In genomic region chr20:48931527-48932374, GRCh38 we compare ENCODE assay signal across 16 cellular contexts.
"Had no signal": no experiment of that assay in that cellular context is flagged by ENCODE, and none has a peak within 500 bp of the region (broad histone marks: within the 10 kb centered on the region; RNA-seq: fewer than 3 reads in every experiment).

No MANE protein-coding gene starts in this region.

- H3K4me3 ChIP-seq: ascending aorta, neural progenitor cell, pancreas, SK-N-MC, upper lobe of left lung had no signal

- H3K9ac ChIP-seq: neural progenitor cell had no signal

- H3K4me1 ChIP-seq: neural progenitor cell had no signal

- FAIRE-seq: pancreas had no signal

- H3K9me3 ChIP-seq: ascending aorta, pancreas, upper lobe of left lung had no signal

- DNase-seq: activated CD4-positive, alpha-beta memory T cell treated with anti-CD3 and anti-CD28 coated beads for 36 hours; activated naive CD8-positive, alpha-beta T cell treated with anti-CD3 and anti-CD28 coated beads, Interleukin-2, amount 10 ng/mL, durations not matched to agents 7 days and 5 days; activated T-cell treated with anti-CD3 and anti-CD28 coated beads, Interleukin-2, amount 50 U/mL, for 72 hours; cortex of kidney; effector memory CD8-positive, alpha-beta T cell; glutamatergic neuron; pancreas; retina; stimulated activated CD4-positive, alpha-beta T cell treated with anti-CD3 and anti-CD28 coated beads, Interleukin-2, amount 100 ng/mL, for 24 hours; stimulated activated naive B cell treated with anti-CD40 and anti-IgM and Interleukin-4, amounts not matched to agents 10 μg/mL and 1 μg/mL and 100 μg/mL, for 72 hours; T-cell; T1000; upper lobe of left lung had no signal

- H3K4me2 ChIP-seq: neural progenitor cell had no signal

- ATAC-seq: activated T-cell treated with anti-CD3 and anti-CD28 coated beads, Interleukin-2, amount 50 U/mL, for 72 hours; effector memory CD8-positive, alpha-beta T cell; stimulated activated naive B cell treated with anti-CD40 and anti-IgM and Interleukin-4, amounts not matched to agents 10 μg/mL and 1 μg/mL and 100 μg/mL, for 72 hours; T-cell had no signal

- H3K27me3 ChIP-seq: ascending aorta, neural progenitor cell, pancreas, upper lobe of left lung had no signal

- H2AFZ ChIP-seq: neural progenitor cell had no signal

- H3K36me3 ChIP-seq: ascending aorta, neural progenitor cell, pancreas, upper lobe of left lung had no signal

- H3K27ac ChIP-seq: neural progenitor cell, SK-N-MC, upper lobe of left lung had no signal
